ENCODE assay signal across 27 cellular contexts in genomic region chr11:79487412-79487811, GRCh38.
"Had no signal": no experiment of that assay in that cellular context is flagged by ENCODE, and none has a peak within 500 bp of the region (broad histone marks: within the 10 kb centered on the region; RNA-seq: fewer than 3 reads in every experiment).

No MANE protein-coding gene starts in this region.

- H3K27me3 ChIP-seq: breast epithelium, SJSA1 had no signal

- DNase-seq: activated B cell treated with CpG ODN at 0.5 μM for 24 hours; activated CD4-positive, alpha-beta T cell treated with anti-CD3 and anti-CD28 coated beads for 1 hour; activated CD4-positive, alpha-beta T cell treated with anti-CD3 and anti-CD28 coated beads, Interleukin-2, amount 10 ng/mL, durations not matched to agents 24 days and 14 days; activated CD4-positive, alpha-beta T cell treated with anti-CD3 and anti-CD28 coated beads, Interleukin-2, amount 50 U/mL, for 48 hours; activated CD8-positive, alpha-beta memory T cell treated with anti-CD3 and anti-CD28 coated beads, Interleukin-2, amount 10 ng/mL, durations not matched to agents 7 days and 5 days; activated effector memory CD4-positive, alpha-beta T cell treated with Interleukin-2 at 50 U/mL for 16 hours; activated naive CD4-positive, alpha-beta T cell; activated T-cell treated with anti-CD3 and anti-CD28 coated beads, Interleukin-2, amount 50 U/mL, for 24 hours; aorta; caudate nucleus; Kasumi-1; KBM-7; NCI-H1105 treated with DMSO at 0.1 percent for 48 hours; NCI-H146; NCI-H187 treated with DMSO at 0.1 percent for 48 hours; NCI-H2081 treated with DMSO at 0.1 percent for 48 hours; NCI-H446; NCI-H526; NCI-H774; NK-92 treated with Interleukin-12 subunit alpha and Interleukin-12 subunit beta, amount 100 ng/mL, for 24 hours; PC-3; SHP77; T-helper 17 cell; T-helper 9 cell had no signal

- H3K36me3 ChIP-seq: breast epithelium, SJSA1 had no signal

- H3K4me1 ChIP-seq: breast epithelium, SJSA1 had no signal

- H3K9me3 ChIP-seq: breast epithelium, SJSA1 had no signal

- H3K27ac ChIP-seq: breast epithelium, coronary artery, SJSA1 had no signal

- H3K4me3 ChIP-seq: breast epithelium, coronary artery, SJSA1 had no signal
